8 cellular contexts compared by ENCODE assay signal in the genomic region with DNA sequence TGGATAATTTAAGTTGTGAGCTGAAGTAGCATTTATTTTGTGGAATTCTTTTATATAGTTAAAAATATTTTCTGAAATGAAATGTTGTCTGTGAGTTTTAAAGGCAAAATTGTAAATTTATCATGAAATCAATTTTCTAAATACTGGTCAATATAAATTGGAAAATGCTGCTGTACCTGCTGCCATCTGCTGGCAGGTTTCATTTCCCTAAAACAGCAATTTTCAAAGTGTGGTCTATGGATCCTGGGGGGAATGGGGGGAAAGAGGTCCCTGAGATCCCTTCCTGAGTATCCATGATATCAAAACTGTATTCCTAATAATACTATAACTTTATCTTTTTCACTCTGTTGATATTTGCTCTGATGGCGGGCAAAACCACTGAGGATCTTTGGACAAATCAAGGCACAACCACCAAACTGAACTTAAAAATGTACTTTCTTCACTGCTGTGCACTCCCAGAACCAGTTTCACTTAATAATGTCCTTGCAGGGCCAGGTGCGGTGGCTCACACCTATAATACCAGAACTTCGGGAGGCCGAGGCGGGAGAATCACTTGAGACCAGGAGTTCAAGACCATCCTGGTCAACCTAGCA. TPM values are rescaled to one million over a fixed set of nuclear protein-coding genes. Genes with fewer than 3 reads are reported as not detected.
A peak's percentile ranks its signal among the peaks of the same experiment; 100 is the strongest.
DNase-seq lines count a peak whose midpoint lies in the region; TF ChIP-seq lines count a peak whose summit lies in the region.

No MANE protein-coding gene starts in this region.

- CTCF ChIA-PET in AG04449 (lab: Yijun Ruan, JAX) = interaction anchor here (0.7 to 4.4 kb wide), 16 partner anchors 8 to 211 kb away, joined by 3 to 60 read pairs (median 4); no protein-coding TSS in a partner anchor

- H3K4me3 ChIP-seq in AG04449 (ENCODE audit: low read depth, low read length) = no peak overlapping the region
- H3K4me3 ChIP-seq in SU-DHL-6 (ENCODE audit: insufficient read depth, low read length, poor library complexity, severe bottlenecking) = no peak overlapping the region
- H3K4me3 ChIP-seq in MG63 = no peak overlapping the region

- no peaks in the 10 kb centered on the region for H3K9me2 ChIP-seq in SU-DHL-6 (replicated peaks; ENCODE audit: insufficient read depth, low read length)

- peak; percentile 63 for TF ChIP-seq CTCF in AG04449 (IDR thresholded peaks at IDR 0.05; ENCODE audit: insufficient read depth, low read length, missing control alignments)
- TF ChIP-seq CTCF in GM12874 (IDR thresholded peaks at IDR 0.05; ENCODE audit: insufficient read depth, low read depth, low read length) = peak; percentile 60
- peak; percentile 48 for TF ChIP-seq CTCF in SU-DHL-6 (IDR thresholded peaks at IDR 0.05; ENCODE audit: insufficient read depth, low read length, poor library complexity, severe bottlenecking)

- POLR2A ChIA-PET in AG04449 (lab: Yijun Ruan, JAX) = no interaction called here

- no peaks in the 10 kb centered on the region for H3F3A ChIP-seq in SU-DHL-6 (ENCODE audit: insufficient read depth)

- H4K20me1 ChIP-seq in SU-DHL-6 (ENCODE audit: low read depth, low read length) = no peaks in the 10 kb centered on the region

- no peak overlapping the region for H2AFZ ChIP-seq in SU-DHL-6 (ENCODE audit: low read depth, low read length, severe bottlenecking)

- no peaks in the 10 kb centered on the region for H3K79me2 ChIP-seq in SU-DHL-6 (ENCODE audit: insufficient read depth, low read length)

- H3K27ac ChIP-seq in SU-DHL-6 (ENCODE audit: low read depth, low read length) = no peak overlapping the region

- DNase-seq in AG04449 (ENCODE audit: low read depth, low spot score) (no peak), iris pigment epithelial cell (ENCODE audit: low read depth) (peak; percentile 9), MG63 (no peak), midbrain (lab: John Stamatoyannopoulos, UW) (no peak), NCI-H1105 treated with DMSO at 0.1 percent for 48 hours (lab: John Stamatoyannopoulos, UW) (no peak), occipital lobe (lab: John Stamatoyannopoulos, UW) (no peak)

- H3K27me3 ChIP-seq in SU-DHL-6 (ENCODE audit: low read length) = no peaks in the 10 kb centered on the region
- H3K27me3 ChIP-seq in MG63 = no peaks in the 10 kb centered on the region

- H3K4me2 ChIP-seq in SU-DHL-6 (ENCODE audit: low read depth, low read length, poor library complexity, severe bottlenecking) = no peak overlapping the region

- no peaks in the 10 kb centered on the region for H3K36me3 ChIP-seq in SU-DHL-6 (ENCODE audit: low read length)
- H3K36me3 ChIP-seq in MG63 = no peaks in the 10 kb centered on the region

- H3K9ac ChIP-seq in SU-DHL-6 (ENCODE audit: low read length) = no peak overlapping the region

- H3K9me3 ChIP-seq in SU-DHL-6 (ENCODE audit: insufficient read depth, low read length) (no peaks in the 10 kb centered on the region), MG63 (no peaks in the 10 kb centered on the region)

RNA-seq across cellular contexts. Expression of a gene that starts 17.2 kb away (rescaled TPM):
- total RNA-seq in MG63 (2014; rRNA removed; shearing (Covaris generic); ENCODE audit: low replicate concordance) = not detected in 2 replicates
- not detected for total RNA-seq in occipital lobe
